In the genomic region with DNA sequence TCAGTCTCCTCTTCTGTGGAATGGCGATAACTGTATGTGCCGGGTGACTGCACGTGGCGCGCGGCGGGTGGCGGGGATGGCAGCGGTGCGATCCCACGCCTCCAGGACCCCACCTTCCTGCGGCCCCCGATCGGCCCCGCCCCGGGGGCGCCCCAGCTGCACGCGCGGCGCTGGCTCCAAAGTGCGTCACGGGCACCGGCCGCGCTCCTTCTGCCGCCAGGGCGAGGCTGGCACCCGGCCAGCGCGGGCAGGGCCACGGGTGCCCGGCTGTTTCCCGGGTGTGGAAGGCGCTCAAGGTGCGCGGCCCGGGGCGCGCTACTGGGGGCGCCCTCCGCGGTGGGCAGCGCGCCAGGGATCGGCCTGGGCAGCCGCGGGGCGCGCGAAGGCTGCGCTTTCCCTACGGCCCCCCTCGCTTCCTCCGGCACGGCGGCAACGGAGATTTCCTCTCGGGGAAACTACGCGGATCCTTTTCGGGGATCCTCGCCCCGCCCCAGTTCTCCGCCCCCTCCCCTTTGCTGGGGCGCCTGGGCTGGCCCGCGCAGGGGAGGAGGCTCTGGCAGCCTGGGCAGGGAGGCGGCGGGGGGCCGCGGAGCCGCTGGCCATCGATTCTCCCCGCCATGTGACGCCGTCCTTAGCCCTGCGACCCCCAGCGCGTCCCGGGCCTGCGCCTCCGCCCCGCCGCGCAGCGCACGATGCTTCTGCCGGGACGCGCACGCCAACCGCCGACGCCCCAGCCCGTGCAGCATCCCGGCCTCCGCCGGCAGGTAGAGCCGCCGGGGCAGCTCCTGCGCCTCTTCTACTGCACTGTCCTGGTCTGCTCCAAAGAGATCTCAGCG, we compare ENCODE assay signal across 8 cellular contexts. TPM values are rescaled to one million over a fixed set of nuclear protein-coding genes. Genes with fewer than 3 reads are reported as not detected.
A peak's percentile ranks its signal among the peaks of the same experiment; 100 is the strongest.
DNase-seq lines count a peak whose midpoint lies in the region; ATAC-seq lines count a peak whose summit lies in the region.

A gene with protein sequence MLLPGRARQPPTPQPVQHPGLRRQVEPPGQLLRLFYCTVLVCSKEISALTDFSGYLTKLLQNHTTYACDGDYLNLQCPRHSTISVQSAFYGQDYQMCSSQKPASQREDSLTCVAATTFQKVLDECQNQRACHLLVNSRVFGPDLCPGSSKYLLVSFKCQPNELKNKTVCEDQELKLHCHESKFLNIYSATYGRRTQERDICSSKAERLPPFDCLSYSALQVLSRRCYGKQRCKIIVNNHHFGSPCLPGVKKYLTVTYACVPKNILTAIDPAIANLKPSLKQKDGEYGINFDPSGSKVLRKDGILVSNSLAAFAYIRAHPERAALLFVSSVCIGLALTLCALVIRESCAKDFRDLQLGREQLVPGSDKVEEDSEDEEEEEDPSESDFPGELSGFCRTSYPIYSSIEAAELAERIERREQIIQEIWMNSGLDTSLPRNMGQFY (plus strand): TSS at position 545 of the 836 bp plus-strand sequence. CDS start 148 bp downstream, at position 693.

- ATAC-seq in GM19452 (IDR thresholded peaks at IDR 0.05; ENCODE audit: unreplicated experiment), result no peak

- H3K4me3 ChIP-seq in esophagus (ENCODE audit: low read depth in 1 of 2, low read length in 2 of 2) (peak within 1 kb of the TSS; percentile 64 to 76), muscle layer of colon (ENCODE audit: low read depth in 1 of 2, low read length in 2 of 2) (peak within 1 kb of the TSS; percentile 84 to 86)

- H3K4me1 ChIP-seq in esophagus (ENCODE audit: control insufficient read depth in 2 of 2, insufficient read depth in 2 of 2, low read length in 1 of 2) (peaks cover 0 to 2% of the 10 kb centered on the region in 2 donors), muscle layer of colon (ENCODE audit: insufficient read depth, low read length) (peaks cover 34% of the 10 kb centered on the region)

- H3K36me3 ChIP-seq in esophagus (ENCODE audit: control insufficient read depth in 2 of 2, insufficient read depth in 2 of 2, low read length in 1 of 2) (no peaks in the 10 kb centered on the region), muscle layer of colon (ENCODE audit: insufficient read depth, low read length) (peaks cover 1% of the 10 kb centered on the region)

- H3K9ac ChIP-seq in muscle layer of colon (ENCODE audit: low read length), result peak within 1 kb of the TSS; percentile 87

- WGBS in esophagus, 2 donors, result 0 to 1% methylated on average over 61 to 103 of the region's 103 CpGs

- H3K27me3 ChIP-seq in esophagus (ENCODE audit: control insufficient read depth in 1 of 2, insufficient read depth in 2 of 2, low read length in 2 of 2) (no peaks in the 10 kb centered on the region), muscle layer of colon (ENCODE audit: control insufficient read depth in 1 of 2, insufficient read depth in 2 of 2, low read length in 2 of 2) (no peaks in the 10 kb centered on the region)

- H3K9me3 ChIP-seq in esophagus (ENCODE audit: control insufficient read depth in 2 of 2, insufficient read depth in 1 of 2, low read depth in 1 of 2, low read length in 1 of 2) (no peaks in the 10 kb centered on the region), muscle layer of colon (ENCODE audit: low read length) (no peaks in the 10 kb centered on the region)

- H3K27ac ChIP-seq in esophagus (ENCODE audit: low read depth in 2 of 2, low read length in 1 of 2) (peak within 1 kb of the TSS; percentile 98 to 99), muscle layer of colon (ENCODE audit: low read depth, low read length) (peak within 1 kb of the TSS; percentile 99)

- peak; percentile 8 for DNase-seq in DMS153 (lab: John Stamatoyannopoulos, UW)
- peak; percentile 72 for DNase-seq in NCI-H748 (lab: John Stamatoyannopoulos, UW; ENCODE audit: unreplicated experiment)
- DNase-seq in activated T-cell treated with anti-CD3 and anti-CD28 coated beads, Interleukin-2, amount 50 U/mL, for 48 hours, result peak; percentile 78 to 83
- DNase-seq in stimulated activated CD8-positive, alpha-beta memory T cell treated with anti-CD3 and anti-CD28 coated beads, Interleukin-4, amount 100 ng/mL, for 24 hours (ENCODE audit: low read depth), result peak; percentile 63
- DNase-seq in dedifferentiated amniotic fluid mesenchymal stem cell (ENCODE audit: extremely low spot score), result no peak

RNA-seq across cellular contexts. Expression of the gene that starts here (rescaled TPM):
- polyA plus RNA-seq in esophagus, result 10 to 100 TPM; 18.3 to 21.1 TPM
